1 cellular context compared by ENCODE assay signal in genomic region chr9:91427873-91428272, GRCh38.
TF ChIP-seq lines count a peak whose summit lies in the region.

No MANE protein-coding gene starts in this region.

TF ChIP-seq in GM23338, 12 proteins besides CTCF, POLR2A, EP300 and RAD21 (continued from another document):
- TF ChIP-seq ZNF462 (CRISPR knock-in tag; IDR thresholded peaks at IDR 0.05) (no peak), CREB1 (CRISPR knock-in tag; IDR thresholded peaks at IDR 0.05; ENCODE audit: low read depth) (no peak), JUNB (IDR thresholded peaks at IDR 0.05; ENCODE audit: unreplicated experiment) (no peak), POLR2AphosphoS5 (IDR thresholded peaks at IDR 0.05; ENCODE audit: low read depth) (no peak)
